In genomic region chr18:21740474-21740723, GRCh38 we compare ENCODE assay signal across 8 cellular contexts. TPM values are rescaled to one million over a fixed set of nuclear protein-coding genes. Genes with fewer than 3 reads are reported as not detected.
DNase-seq lines count a peak whose midpoint lies in the region; TF ChIP-seq lines count a peak whose summit lies in the region.

No MANE protein-coding gene starts in this region.

- DNase-seq in DMS153 treated with DMSO at 0.1 percent for 48 hours (lab: John Stamatoyannopoulos, UW; ENCODE audit: unreplicated experiment) (peak; percentile 95), DMS153 (lab: John Stamatoyannopoulos, UW) (no peak), HFF-Myc (ENCODE audit: extremely low read depth, low read depth) (no peak), NCI-H510A (lab: John Stamatoyannopoulos, UW) (peak; percentile 86), glomerular endothelial cell (ENCODE audit: extremely low read depth, low read depth, low spot score) (peak; percentile 65), pons (ENCODE audit: low spot score) (peak; percentile 98), NCI-H446 treated with DMSO at 0.1 percent for 48 hours (lab: John Stamatoyannopoulos, UW) (no peak)
- DNase-seq in activated effector memory CD4-positive, alpha-beta T cell treated with Interleukin-2 at 50 U/mL for 16 hours: peak; percentile 98

- H3K4me3 ChIP-seq in HFF-Myc (replicated peaks; ENCODE audit: low read depth, low read length): peak overlapping the region; percentile 69

- TF ChIP-seq CTCF in HFF-Myc (IDR thresholded peaks at IDR 0.05; ENCODE audit: low read depth, low read length, missing control alignments): no peak

RNA-seq across cellular contexts. Expression of gene MIB1, which starts 0.2 kb away (rescaled TPM):
- total RNA-seq in glomerular endothelial cell: 23.5 and 26.9 TPM in 2 replicates

RNA-seq across cellular contexts. Expression of gene ABHD3, which starts 35.8 kb away (rescaled TPM):
- 3.1 and 4.3 TPM in 2 replicates for total RNA-seq in glomerular endothelial cell

Comparison
In these comparisons a context has a peak if more than half of its experiments do, and no peak if none do; other contexts are left out.
1. DNase-seq: peak in DMS153 treated with DMSO at 0.1 percent for 48 hours (single experiment), NCI-H510A (single experiment), activated effector memory CD4-positive, alpha-beta T cell treated with Interleukin-2 at 50 U/mL for 16 hours (single experiment), glomerular endothelial cell (single experiment) and pons (single experiment); none in DMS153 (single experiment), HFF-Myc (single experiment) and NCI-H446 treated with DMSO at 0.1 percent for 48 hours (single experiment).